1 cellular context compared by ENCODE assay signal in genomic region chr7:87926581-87927461, GRCh38.
TF ChIP-seq lines count a peak whose summit lies in the region.

No MANE protein-coding gene starts in this region.

TF ChIP-seq in HEK293, 187 proteins besides CTCF, POLR2A, EP300 and RAD21 (continued from another document):
- TF ChIP-seq PRDM10 (tag by site-specific recombination; IDR thresholded peaks at IDR 0.05) (peak; percentile 17; the same call in 1 of the 2 replicates), ZNF776 (tag by site-specific recombination; IDR thresholded peaks at IDR 0.05; ENCODE audit: borderline replicate concordance) (no peak), ZNF510 (tag by site-specific recombination; IDR thresholded peaks at IDR 0.05; ENCODE audit: insufficient replicate concordance) (no peak), ZBTB17 (tag by site-specific recombination; IDR thresholded peaks at IDR 0.05) (peak; percentile 43; the same call in 1 of the 2 replicates), EGR2 (tag by site-specific recombination; IDR thresholded peaks at IDR 0.05; ENCODE audit: low read depth) (peak; percentile 7; the same call in 1 of the 2 replicates), ZSCAN4 (tag by site-specific recombination; IDR thresholded peaks at IDR 0.05) (no peak)
- TF ChIP-seq, protein P1, sequence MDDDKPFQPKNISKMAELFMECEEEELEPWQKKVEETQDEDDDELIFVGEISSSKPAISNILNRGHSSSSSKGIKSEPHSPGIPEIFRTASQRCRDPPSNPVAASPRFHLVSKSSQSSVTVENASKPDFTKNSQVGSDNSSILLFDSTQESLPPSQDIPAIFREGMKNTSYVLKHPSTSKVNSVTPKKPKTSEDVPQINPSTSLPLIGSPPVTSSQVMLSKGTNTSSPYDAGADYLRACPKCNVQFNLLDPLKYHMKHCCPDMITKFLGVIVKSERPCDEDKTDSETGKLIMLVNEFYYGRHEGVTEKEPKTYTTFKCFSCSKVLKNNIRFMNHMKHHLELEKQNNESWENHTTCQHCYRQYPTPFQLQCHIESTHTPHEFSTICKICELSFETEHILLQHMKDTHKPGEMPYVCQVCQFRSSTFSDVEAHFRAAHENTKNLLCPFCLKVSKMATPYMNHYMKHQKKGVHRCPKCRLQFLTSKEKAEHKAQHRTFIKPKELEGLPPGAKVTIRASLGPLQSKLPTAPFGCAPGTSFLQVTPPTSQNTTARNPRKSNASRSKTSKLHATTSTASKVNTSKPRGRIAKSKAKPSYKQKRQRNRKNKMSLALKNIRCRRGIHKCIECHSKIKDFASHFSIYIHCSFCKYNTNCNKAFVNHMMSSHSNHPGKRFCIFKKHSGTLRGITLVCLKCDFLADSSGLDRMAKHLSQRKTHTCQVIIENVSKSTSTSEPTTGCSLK (tag by site-specific recombination; IDR thresholded peaks at IDR 0.05) = no peak
TF ChIP-seq in HEK293: peak in this region for 12.
